11 cellular contexts compared by ENCODE assay signal in genomic region chr2:171819453-171819852, GRCh38.
"Had no signal": no experiment of that assay in that cellular context is flagged by ENCODE, and none has a peak within 500 bp of the region (broad histone marks: within the 10 kb centered on the region; RNA-seq: fewer than 3 reads in every experiment).

No MANE protein-coding gene starts in this region.

- ATAC-seq: GM23338, HCT116 had no signal

- H2AFZ ChIP-seq: GM23248, GM23338 had no signal

- H3K9ac ChIP-seq: GM23248 had no signal

- H3K4me3 ChIP-seq: GM23248, GM23338, HAP-1 had no signal

- H3K27ac Mint-ChIP-seq: GM23338, H9, HFFc6 had no signal

- H3K4me2 ChIP-seq: GM23338 had no signal

- H3K4me3 Mint-ChIP-seq: GM23338, H9, HFFc6 had no signal

- H3K27ac ChIP-seq: GM23248 had no signal

- FAIRE-seq: H1, H54 had no signal

- H3K9me3 Mint-ChIP-seq: GM23338, H9, HFFc6 had no signal

- H3K4me1 Mint-ChIP-seq: GM23338, H9 had no signal

- H3K9me3 ChIP-seq: HAP-1 had no signal

- H3K4me1 ChIP-seq: HAP-1 had no signal

- DNase-seq: GM23248, GOT3, H7, H9, HCEC 1CT, HFFc6 had no signal
